In the genomic region with DNA sequence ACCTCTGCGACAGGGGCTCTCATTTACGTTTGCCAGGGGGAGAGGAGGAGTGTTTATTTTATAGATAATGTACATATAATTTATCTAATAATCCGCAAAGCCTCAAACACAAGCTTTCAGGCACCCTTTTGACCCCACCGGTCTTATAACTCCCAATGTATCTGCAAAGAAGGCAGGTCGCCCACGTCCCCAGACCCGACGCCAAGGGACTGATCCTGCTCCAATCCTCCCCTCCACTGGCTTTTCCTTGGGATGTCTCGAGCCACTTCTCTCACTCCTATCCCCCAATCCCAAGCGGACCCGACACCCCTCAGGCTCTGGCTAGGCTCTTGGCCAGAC, we compare ENCODE assay signal across 8 cellular contexts. TPM values are rescaled to one million over a fixed set of nuclear protein-coding genes. Genes with fewer than 3 reads are reported as not detected.
DNase-seq lines count a peak whose midpoint lies in the region; ATAC-seq, FAIRE-seq and TF ChIP-seq lines count a peak whose summit lies in the region.

No MANE protein-coding gene starts in this region.

- H3K79me2 ChIP-seq in HepG2 (ENCODE audit: insufficient read depth, low read length), result peaks cover 46% of the 10 kb centered on the region

- TF ChIP-seq CTCF in Calu3 (IDR thresholded peaks at IDR 0.05; ENCODE audit: unreplicated experiment) (no peak), HepG2 (CRISPR knock-in tag; IDR thresholded peaks at IDR 0.05) (no peak), upper lobe of left lung (IDR thresholded peaks at IDR 0.05) (no peak)

- H3K36me3 ChIP-seq in adipocyte (ENCODE audit: control insufficient read depth, insufficient read depth, low read length, severe bottlenecking), result peaks cover 11% of the 10 kb centered on the region
- peaks cover 0 to 16% of the 10 kb centered on the region in 2 experiments; a peak in 4 of 5 replicates for H3K36me3 ChIP-seq in HepG2 (replicated peaks in 1 of 2; ENCODE audit: control insufficient read depth in 1 of 2, insufficient read depth in 2 of 2, low read length in 2 of 2)
- peaks cover 0 to 21% (median 3%) of the 10 kb centered on the region in 4 donors for H3K36me3 ChIP-seq in upper lobe of left lung

- TF ChIP-seq EP300 in HepG2 (IDR thresholded peaks at IDR 0.05; ENCODE audit: low read depth in 2 of 2, low read length in 2 of 2) (no peak), HepG2 (CRISPR knock-in tag; IDR thresholded peaks at IDR 0.05; ENCODE audit: borderline replicate concordance) (no peak), upper lobe of left lung (IDR thresholded peaks at IDR 0.05) (no peak)

- CTCF ChIA-PET in Calu3 (lab: Charles Lee), result interaction anchor here (0.6 to 1.2 kb wide), 2 partner anchors 10 to 158 kb away, joined by 3 to 7 read pairs; no protein-coding TSS in a partner anchor
- CTCF ChIA-PET in HepG2 (lab: Yijun Ruan, JAX; ENCODE audit: low intra/inter-chr PET ratio, low total read pairs), result interaction anchor here (0.6 kb wide), 1 partner anchor 10 kb away, joined by 3 read pairs; no protein-coding TSS in a partner anchor

- H3K4me1 ChIP-seq in adipocyte (ENCODE audit: control insufficient read depth, insufficient read depth, low read length) (peaks cover 42% of the 10 kb centered on the region), HepG2 (ENCODE audit: insufficient read depth, low read length) (peaks cover 45% of the 10 kb centered on the region), upper lobe of left lung (peaks cover 23 to 32% (median 27%) of the 10 kb centered on the region in 4 donors)

- H3K27me3 ChIP-seq in adipocyte (replicated peaks; ENCODE audit: control insufficient read depth, insufficient read depth, low read length), result no peaks in the 10 kb centered on the region
- H3K27me3 ChIP-seq in HepG2 (ENCODE audit: control insufficient read depth in 1 of 2, insufficient read depth in 2 of 2, low read length in 2 of 2), result no peaks in the 10 kb centered on the region; a peak in 1 of 5 replicates
- no peaks in the 10 kb centered on the region for H3K27me3 ChIP-seq in upper lobe of left lung

- peak overlapping the region; percentile 74 for H3K27ac Mint-ChIP-seq in Calu3 (ENCODE audit: unreplicated experiment)

- H3K4me3 ChIP-seq in adipocyte (ENCODE audit: low read length) (peak overlapping the region; percentile 97), HepG2 (replicated peaks in 1 of 3; ENCODE audit: insufficient read depth in 1 of 3, low read depth in 2 of 3, low read length in 3 of 3) (peak overlapping the region; percentile 76 to 99 (median 97)), upper lobe of left lung (peak overlapping the region; percentile 65 to 96 (median 68))

- H2AFZ ChIP-seq in HepG2 (ENCODE audit: low read length), result no peak overlapping the region

- no peaks in the 10 kb centered on the region for H3K9me3 ChIP-seq in adipocyte (ENCODE audit: control insufficient read depth, low read length)
- H3K9me3 ChIP-seq in HepG2 (ENCODE audit: low read length), result no peaks in the 10 kb centered on the region
- H3K9me3 ChIP-seq in upper lobe of left lung, result no peaks in the 10 kb centered on the region

- intact Hi-C loops in Calu3 (cut with micrococcal nuclease; ENCODE audit: unreplicated experiment), result no loop called here
- intact Hi-C loops in HepG2 (cut with micrococcal nuclease; ENCODE audit: unreplicated experiment), result loop anchor here (2.0 kb wide), 1 partner anchor 48 kb away; no protein-coding TSS in a partner anchor

- H3K9me3 Mint-ChIP-seq in Calu3 (ENCODE audit: low read depth, unreplicated experiment), result no peaks in the 10 kb centered on the region

- H3K27ac ChIP-seq in HepG2 (ENCODE audit: extremely low read length, insufficient read depth, low read length) (peak overlapping the region; percentile 98), upper lobe of left lung (peak overlapping the region; percentile 90 to 98 (median 94))

- H3K9ac ChIP-seq in adipocyte (ENCODE audit: low read length), result peak overlapping the region; percentile 99
- peak overlapping the region; percentile 97 for H3K9ac ChIP-seq in HepG2 (ENCODE audit: insufficient read depth, low read depth, low read length)

- H4K20me1 ChIP-seq in HepG2 (ENCODE audit: insufficient read depth, low read length), result peaks cover 13% of the 10 kb centered on the region; the same call in 1 of the 2 replicates

- H3K4me2 ChIP-seq in HepG2 (ENCODE audit: low read depth, low read length), result peak overlapping the region; percentile 67

- POLR2A ChIA-PET in HepG2 (lab: Yijun Ruan, JAX), result interaction anchor here (1.1 to 1.7 kb wide), 8 partner anchors 12 to 545 kb away, joined by 3 to 15 read pairs (median 6); partner anchors contain the start of gene SELENOK

- no peaks in the 10 kb centered on the region for H3K27me3 Mint-ChIP-seq in Calu3 (ENCODE audit: unreplicated experiment)

- FAIRE-seq in HepG2 (lab: Jason Lieb, UNC) (no peak), GM12892 (lab: Jason Lieb, UNC) (no peak)

- H3K4me3 Mint-ChIP-seq in Calu3 (ENCODE audit: low read depth, unreplicated experiment), result peak overlapping the region; percentile 81

- in situ Hi-C loops in HepG2 (cut with HindIII; ENCODE audit: extremely low pct_ligation_motif_present, low pct_unique_long_range_greater_than_20kb), result no loop called here

- H3K4me1 Mint-ChIP-seq in Calu3 (ENCODE audit: low read depth, unreplicated experiment), result peaks cover 9% of the 10 kb centered on the region

- H3K36me3 Mint-ChIP-seq in Calu3 (ENCODE audit: insufficient read depth, unreplicated experiment), result peaks cover 25% of the 10 kb centered on the region

- ATAC-seq in HG03103 (IDR thresholded peaks at IDR 0.05; ENCODE audit: low read depth, unreplicated experiment) (peak; percentile 1), HepG2 (peak; percentile 50), upper lobe of left lung (ENCODE audit: low FRiP score in 2 of 2) (peak in 1 of 2 donors; percentile 25), HG02938 (IDR thresholded peaks at IDR 0.05; ENCODE audit: unreplicated experiment) (no peak)

- TF ChIP-seq POLR2A in HepG2 (IDR thresholded peaks at IDR 0.05; ENCODE audit: insufficient read depth in 1 of 2, low read depth in 2 of 2, low read length in 2 of 2), result no peak
- no peak for TF ChIP-seq POLR2A in upper lobe of left lung (IDR thresholded peaks at IDR 0.05)
- no peak for TF ChIP-seq POLR2A in GM12892 (IDR thresholded peaks at IDR 0.05; ENCODE audit: low read depth, low read length)

- WGBS in HepG2 (ENCODE audit: low lambda C conversion rate), result under 1% methylated on average over 11 of the region's 11 CpGs
- WGBS in upper lobe of left lung, 2 donors, result 0 to 1% methylated on average over 10 of the region's 11 CpGs

- DNase-seq in Calu3 (no peak), adipocyte (ENCODE audit: low read depth) (no peak), HepG2 (ENCODE audit: low spot score) (no peak), upper lobe of left lung (no peak), GM12892 (ENCODE audit: insufficient read length) (no peak), GOT3 (lab: John Stamatoyannopoulos, UW) (no peak)

- no TSS peak for BruUV-seq in Calu3 (replicated peaks; lab: Mats Ljungman, UMichigan)
- no TSS peak for BruUV-seq in HepG2 (replicated peaks; lab: Mats Ljungman, UMichigan)

- TF ChIP-seq RAD21 in HepG2 (CRISPR knock-in tag; IDR thresholded peaks at IDR 0.05), result no peak

TF ChIP-seq in HepG2, 621 proteins besides CTCF, POLR2A, EP300 and RAD21:
- TF ChIP-seq KDM6A (CRISPR knock-in tag; IDR thresholded peaks at IDR 0.05; ENCODE audit: low read depth) (0 out of 2 replicates have a peak, but pooled peaks have one; percentile 16), KAT7 (CRISPR knock-in tag; IDR thresholded peaks at IDR 0.05; ENCODE audit: borderline replicate concordance) (peak; percentile 87), ZNF674 (CRISPR knock-in tag; IDR thresholded peaks at IDR 0.05; ENCODE audit: low read depth) (0 out of 2 replicates have a peak, but pooled peaks have one; percentile 12), IRX3 (CRISPR knock-in tag; IDR thresholded peaks at IDR 0.05; ENCODE audit: borderline replicate concordance, low read depth) (0 out of 2 replicates have a peak, but pooled peaks have one; percentile 19), ZFAT (CRISPR knock-in tag; conservative IDR thresholded peaks at IDR 0.05) (no peak)

RNA-seq across cellular contexts. Expression of gene DCP1A, which starts 0.5 kb away (rescaled TPM):
- total RNA-seq in Calu3 (2022) (27.4 and 27.8 TPM in 2 replicates), HepG2 (2016; rRNA removed; fragmentation: Illumina TruSeq; extraction: Trizol) (14.2 and 20.7 TPM in 2 replicates), upper lobe of left lung (10 to 100 TPM; 12.2 to 21.1 (median 18.7) TPM)
- 3.3 and 3.6 TPM in 2 replicates for total RNA-seq in HepG2 (2016; cell fraction: cytosol; rRNA removed; fragmentation: Illumina TruSeq; extraction: Trizol; ENCODE audit: low read depth)
- total RNA-seq in HepG2 (2016; cell fraction: insoluble cytoplasmic fraction; rRNA removed; fragmentation: Illumina TruSeq; extraction: Trizol), result 11.0 and 18.2 TPM in 2 replicates
- total RNA-seq in HepG2 (2016; cell fraction: membrane; rRNA removed; fragmentation: Illumina TruSeq; extraction: Trizol), result 6.5 and 7.0 TPM in 2 replicates
- total RNA-seq in HepG2 (2016; cell fraction: nucleus; rRNA removed; fragmentation: Illumina TruSeq; extraction: Trizol), result 21.6 and 21.8 TPM in 2 replicates
- polyA plus RNA-seq in HepG2 (2011; rRNA removed), result 38.1 and 41.2 TPM in 2 replicates
- polyA plus RNA-seq in HepG2 (2011; cell fraction: cytosol; rRNA removed), result 22.7 and 24.5 TPM in 2 replicates
- 18.3 and 18.5 TPM in 2 replicates for polyA plus RNA-seq in HepG2 (2011; cell fraction: nucleus; rRNA removed)
- polyA plus RNA-seq in HepG2 (2012), result 16.2 and 20.5 TPM in 2 replicates
- polyA plus RNA-seq in HepG2 (2016; cell fraction: cytosol; fragmentation: Illumina TruSeq; extraction: Trizol; ENCODE audit: low read depth), result 0.61 and 0.66 TPM in 2 replicates
- 12.9 and 15.0 TPM in 2 replicates for polyA plus RNA-seq in HepG2 (2016; cell fraction: insoluble cytoplasmic fraction; fragmentation: Illumina TruSeq; extraction: Trizol; ENCODE audit: low read depth)
- polyA plus RNA-seq in HepG2 (2016; cell fraction: membrane; fragmentation: Illumina TruSeq; extraction: Trizol; ENCODE audit: low read depth), result 2.2 and 2.6 TPM in 2 replicates
- polyA plus RNA-seq in HepG2 (2016; cell fraction: nucleus; fragmentation: Illumina TruSeq; extraction: Trizol; ENCODE audit: insufficient read depth, low read depth), result 15.3 and 16.0 TPM in 2 replicates
- 91.7 and 101 TPM in 2 replicates for polyA minus RNA-seq in HepG2 (2011; rRNA and poly(A)+ RNA removed; ENCODE audit: low replicate concordance)
- polyA minus RNA-seq in HepG2 (2011; cell fraction: cytosol; rRNA and poly(A)+ RNA removed), result 30.3 and 31.8 TPM in 2 replicates
- 74.2 and 83.0 TPM in 2 replicates for polyA minus RNA-seq in HepG2 (2011; cell fraction: nucleus; rRNA and poly(A)+ RNA removed)
- polyA plus RNA-seq in GM12892 (2012; ENCODE audit: missing spikeins), result 10.7 TPM
